Comparison of ENCODE assay signal across 4 cellular contexts in genomic region chr21:33114276-33114675, GRCh38. TPM values are rescaled to one million over a fixed set of nuclear protein-coding genes. Genes with fewer than 3 reads are reported as not detected.
"Had no signal": no experiment of that assay in that cellular context is flagged by ENCODE, and none has a peak within 500 bp of the region (broad histone marks: within the 10 kb centered on the region; RNA-seq: fewer than 3 reads in every experiment).

No MANE protein-coding gene starts in this region.

- ATAC-seq: GM12878 had no signal

- H3K4me3 ChIP-seq: GM12878 had no signal

- DNase-seq: GDM1, GF-D8 had no signal

RNA-seq across cellular contexts. Expression of gene OLIG1, which starts 44.3 kb away (rescaled TPM):
- total RNA-seq: G401, GM12878 had no signal
- polyA plus RNA-seq: GM12878 had no signal
